14 cellular contexts compared by ENCODE assay signal in the genomic region with DNA sequence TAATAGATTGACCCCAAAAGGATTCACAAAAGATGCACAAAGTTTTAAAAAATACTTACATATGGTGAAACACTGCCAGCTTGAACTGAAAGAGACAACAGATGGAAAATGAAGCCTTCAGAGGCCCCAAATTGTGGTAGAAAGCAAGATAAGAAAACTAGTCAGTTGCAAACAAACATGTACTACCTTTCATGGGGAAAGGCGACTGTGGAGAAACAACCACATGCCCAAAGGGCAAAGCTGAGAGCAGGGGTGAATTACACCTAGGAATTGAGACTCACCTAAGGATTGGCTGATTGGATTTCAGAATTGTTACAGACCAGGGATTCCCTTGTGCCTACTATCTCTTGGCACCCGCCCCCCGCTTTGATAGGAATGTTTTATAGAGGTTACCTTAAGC. TPM values are rescaled to one million over a fixed set of nuclear protein-coding genes. Genes with fewer than 3 reads are reported as not detected.
A peak's percentile ranks its signal among the peaks of the same experiment; 100 is the strongest.
DNase-seq lines count a peak whose midpoint lies in the region; ATAC-seq lines count a peak whose summit lies in the region.
"Had no signal": no experiment of that assay in that cellular context is flagged by ENCODE, and none has a peak within 500 bp of the region (broad histone marks: within the 10 kb centered on the region; RNA-seq: fewer than 3 reads in every experiment).

No MANE protein-coding gene starts in this region.

- H3K36me3 Mint-ChIP-seq in T-helper 17 cell (ENCODE audit: low read depth) = peaks cover 5% of the 10 kb centered on the region
- peaks cover 34% of the 10 kb centered on the region for H3K36me3 Mint-ChIP-seq in effector memory CD8-positive, alpha-beta T cell (ENCODE audit: insufficient read depth)
- H3K36me3 Mint-ChIP-seq in stimulated activated naive B cell treated with anti-CD40 and anti-IgM and Interleukin-4, amounts not matched to agents 10 μg/mL and 1 μg/mL and 100 μg/mL, for 72 hours = peaks cover 41 to 53% of the 10 kb centered on the region in 2 donors

- ATAC-seq in T-helper 17 cell = no peak
- no peak for ATAC-seq in effector memory CD8-positive, alpha-beta T cell (replicated peaks)
- no peak for ATAC-seq in stimulated activated naive B cell treated with anti-CD40 and anti-IgM and Interleukin-4, amounts not matched to agents 10 μg/mL and 1 μg/mL and 100 μg/mL, for 72 hours (replicated peaks)

- peak; percentile 59 for DNase-seq in activated effector memory CD4-positive, alpha-beta T cell treated with anti-CD3 and anti-CD28 coated beads, Interleukin-2, amount 50 U/mL, for 16 hours
- no peak for DNase-seq in activated effector memory CD4-positive, alpha-beta T cell treated with Interleukin-2 at 50 U/mL for 16 hours
- DNase-seq in T-helper 17 cell (no peak), NCI-H82 treated with DMSO at 0.1 percent for 48 hours (lab: John Stamatoyannopoulos, UW; ENCODE audit: unreplicated experiment) (no peak), NCI-H774 (lab: John Stamatoyannopoulos, UW) (no peak), COR-L47 (lab: John Stamatoyannopoulos, UW) (no peak)
- no peak for DNase-seq in effector memory CD8-positive, alpha-beta T cell
- no peak for DNase-seq in stimulated activated naive B cell treated with anti-CD40 and anti-IgM and Interleukin-4, amounts not matched to agents 10 μg/mL and 1 μg/mL and 100 μg/mL, for 72 hours
- DNase-seq: dorsolateral prefrontal cortex, HFFc6, NCI-H187 treated with DMSO at 0.1 percent for 48 hours, NCI-H526, tibial artery had no signal

- H3K4me3 Mint-ChIP-seq in T-helper 17 cell = peak overlapping the region; percentile 71
- peak overlapping the region in 1 of 2 donors; percentile 75 for H3K4me3 Mint-ChIP-seq in effector memory CD8-positive, alpha-beta T cell
- H3K4me3 Mint-ChIP-seq in stimulated activated naive B cell treated with anti-CD40 and anti-IgM and Interleukin-4, amounts not matched to agents 10 μg/mL and 1 μg/mL and 100 μg/mL, for 72 hours = peak overlapping the region; percentile 52 to 72
- H3K4me3 Mint-ChIP-seq: HFFc6 had no signal

- H3K27me3 Mint-ChIP-seq in T-helper 17 cell = no peaks in the 10 kb centered on the region
- no peaks in the 10 kb centered on the region for H3K27me3 Mint-ChIP-seq in effector memory CD8-positive, alpha-beta T cell
- H3K27me3 Mint-ChIP-seq in stimulated activated naive B cell treated with anti-CD40 and anti-IgM and Interleukin-4, amounts not matched to agents 10 μg/mL and 1 μg/mL and 100 μg/mL, for 72 hours = no peaks in the 10 kb centered on the region

- H3K9me3 Mint-ChIP-seq in effector memory CD8-positive, alpha-beta T cell = no peaks in the 10 kb centered on the region
- peaks cover 5 to 12% of the 10 kb centered on the region in 2 donors for H3K9me3 Mint-ChIP-seq in stimulated activated naive B cell treated with anti-CD40 and anti-IgM and Interleukin-4, amounts not matched to agents 10 μg/mL and 1 μg/mL and 100 μg/mL, for 72 hours
- H3K9me3 Mint-ChIP-seq: HFFc6 had no signal

- peaks cover 87% of the 10 kb centered on the region for H3K4me1 Mint-ChIP-seq in T-helper 17 cell
- H3K4me1 Mint-ChIP-seq in effector memory CD8-positive, alpha-beta T cell (ENCODE audit: low read depth in 2 of 2) = peaks cover 74 to 89% of the 10 kb centered on the region in 2 donors
- peaks cover 50 to 84% of the 10 kb centered on the region in 2 donors for H3K4me1 Mint-ChIP-seq in stimulated activated naive B cell treated with anti-CD40 and anti-IgM and Interleukin-4, amounts not matched to agents 10 μg/mL and 1 μg/mL and 100 μg/mL, for 72 hours

- peak overlapping the region; percentile 95 for H3K27ac Mint-ChIP-seq in T-helper 17 cell
- peak overlapping the region; percentile 52 to 60 for H3K27ac Mint-ChIP-seq in effector memory CD8-positive, alpha-beta T cell
- peak overlapping the region; percentile 91 for H3K27ac Mint-ChIP-seq in stimulated activated naive B cell treated with anti-CD40 and anti-IgM and Interleukin-4, amounts not matched to agents 10 μg/mL and 1 μg/mL and 100 μg/mL, for 72 hours
- H3K27ac Mint-ChIP-seq: HFFc6 had no signal

- no peaks in the 10 kb centered on the region for H3K9me3 ChIP-seq in T-helper 17 cell (ENCODE audit: control insufficient read depth, low read length, poor library complexity, severe bottlenecking)
- H3K9me3 ChIP-seq: ascending aorta, tibial artery had no signal

RNA-seq across cellular contexts. Expression of a gene that starts 13.1 kb away (rescaled TPM):
- total RNA-seq in T-helper 17 cell = 100 to 1,000 TPM; 178 to 189 TPM
